1 cellular context compared by ENCODE assay signal in genomic region chr3:144181062-144181461, GRCh38.
TF ChIP-seq lines count a peak whose summit lies in the region.

No MANE protein-coding gene starts in this region.

TF ChIP-seq in HepG2, 621 proteins besides CTCF, POLR2A, EP300 and RAD21 (continued from another document):
- TF ChIP-seq KLF9 (CRISPR knock-in tag; IDR thresholded peaks at IDR 0.05; ENCODE audit: low read depth) (no peak), TAF1 (CRISPR knock-in tag; IDR thresholded peaks at IDR 0.05) (no peak), ZBTB4 (CRISPR knock-in tag; IDR thresholded peaks at IDR 0.05; ENCODE audit: borderline replicate concordance) (no peak), JDP2 (CRISPR knock-in tag; IDR thresholded peaks at IDR 0.05; ENCODE audit: borderline replicate concordance) (no peak), EEA1 (CRISPR knock-in tag; IDR thresholded peaks at IDR 0.05; ENCODE audit: borderline replicate concordance) (no peak), FOXA3 (CRISPR knock-in tag; IDR thresholded peaks at IDR 0.05) (no peak), ZBTB26 (CRISPR knock-in tag; IDR thresholded peaks at IDR 0.05; ENCODE audit: borderline replicate concordance) (no peak), IKZF4 (CRISPR knock-in tag; IDR thresholded peaks at IDR 0.05; ENCODE audit: borderline replicate concordance, low read depth, not compliant biosample characterization) (no peak), ZNF691 (CRISPR knock-in tag; IDR thresholded peaks at IDR 0.05; ENCODE audit: borderline replicate concordance, low read depth) (no peak), ZSCAN5A (CRISPR knock-in tag; IDR thresholded peaks at IDR 0.05; ENCODE audit: borderline replicate concordance) (no peak), TFAP4 (IDR thresholded peaks at IDR 0.05; ENCODE audit: borderline replicate concordance, low read depth) (no peak), HDAC2 (CRISPR knock-in tag; IDR thresholded peaks at IDR 0.05) (no peak), SOX6 (IDR thresholded peaks at IDR 0.05) (no peak), SOX6 (CRISPR knock-in tag; IDR thresholded peaks at IDR 0.05) (no peak)
